In the genomic region with DNA sequence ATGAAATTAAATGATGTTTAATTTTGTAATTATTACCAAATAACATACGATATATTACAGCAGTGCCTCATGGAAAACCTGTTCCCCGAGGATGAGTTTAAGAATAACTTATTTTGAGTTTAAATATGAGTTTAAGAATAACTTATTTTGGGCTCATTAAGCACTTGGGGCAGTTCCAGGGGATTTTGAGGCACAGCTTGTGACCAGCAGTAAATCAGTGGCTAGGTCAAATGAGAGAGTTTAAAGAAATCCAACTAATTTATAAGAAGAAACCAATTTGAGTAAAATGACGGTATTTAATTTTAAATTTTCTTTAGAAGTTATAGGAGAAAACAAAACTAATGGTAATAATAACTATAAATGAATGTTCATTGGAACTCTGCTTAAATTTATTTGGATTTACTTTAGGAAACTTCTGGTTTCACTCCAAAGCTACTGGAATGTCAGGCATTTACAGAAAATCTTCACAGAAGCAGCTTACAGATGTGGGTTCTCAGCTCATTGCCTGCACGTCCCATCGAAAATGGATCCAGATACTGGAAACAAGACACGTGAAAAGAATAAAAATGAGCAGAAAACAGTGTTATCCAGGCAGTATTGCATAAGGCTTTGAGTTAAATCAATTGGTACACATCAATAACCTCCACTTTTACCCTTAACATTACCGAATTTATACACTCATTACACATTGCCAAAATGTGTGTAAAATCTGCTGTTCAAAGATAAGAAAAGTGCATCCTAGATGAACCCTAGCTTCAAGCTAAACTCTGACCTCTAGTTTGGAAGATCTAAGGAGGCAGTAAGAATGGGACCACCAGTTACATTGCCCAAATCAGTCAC, we compare ENCODE assay signal across 17 cellular contexts.
DNase-seq lines count a peak whose midpoint lies in the region; FAIRE-seq and TF ChIP-seq lines count a peak whose summit lies in the region.
"Had no signal": no experiment of that assay in that cellular context is flagged by ENCODE, and none has a peak within 500 bp of the region (broad histone marks: within the 10 kb centered on the region; RNA-seq: fewer than 3 reads in every experiment).

No MANE protein-coding gene starts in this region.

- peak; percentile 49 for DNase-seq in AG04449 (ENCODE audit: low read depth, low spot score)
- DNase-seq in HTR-8/SVneo (ENCODE audit: insufficient read length, low spot score), result no peak
- peak; percentile 76 for DNase-seq in epithelial cell of proximal tubule (ENCODE audit: low read depth)
- no peak for DNase-seq in mesenchymal stem cell
- no peak for DNase-seq in HEK293T (ENCODE audit: extremely low spot score)
- no peak for DNase-seq in NCI-H2227 (lab: John Stamatoyannopoulos, UW; ENCODE audit: unreplicated experiment)
- DNase-seq in NCI-H2196 treated with DMSO at 0.1 percent for 48 hours (lab: John Stamatoyannopoulos, UW; ENCODE audit: unreplicated experiment), result no peak
- DNase-seq in T-helper 2 cell, result no peak
- DNase-seq: activated CD4-positive, alpha-beta T cell treated with anti-CD3 and anti-CD28 coated beads, Interleukin-2, amount 10 ng/mL, durations not matched to agents 24 days and 14 days; activated CD8-positive, alpha-beta memory T cell treated with anti-CD3 and anti-CD28 coated beads, Interleukin-2, amount 50 U/mL, for 48 hours; H7; lower lobe of right lung; natural killer cell; NCI-H187 treated with DMSO at 0.1 percent for 48 hours had no signal

- H3K79me1 ChIP-seq in mesenchymal stem cell (replicated peaks; ENCODE audit: low read length, poor library complexity, severe bottlenecking), result no peaks in the 10 kb centered on the region

- no peak overlapping the region for H2BK5ac ChIP-seq in mesenchymal stem cell (ENCODE audit: low read depth, low read length, poor library complexity, severe bottlenecking)

- no peak overlapping the region for H2BK12ac ChIP-seq in mesenchymal stem cell (ENCODE audit: low read length in 2 of 2)

- 77% methylated on average over 6 of the region's 7 CpGs for WGBS in mesenchymal stem cell

- no peak overlapping the region for H2BK15ac ChIP-seq in mesenchymal stem cell (ENCODE audit: low read depth, poor library complexity, severe bottlenecking)

- CTCF ChIA-PET in AG04449 (lab: Yijun Ruan, JAX) (interaction anchor here (1.3 to 2.1 kb wide), 2 partner anchors 10 to 784 kb away, joined by 5 to 9 read pairs; a partner anchor contains a TSS), HEK293T (lab: Yijun Ruan, JAX) (no interaction called here)

- H3K27me3 ChIP-seq in mesenchymal stem cell (ENCODE audit: control insufficient read depth in 1 of 2, insufficient read depth in 1 of 2, low read length in 2 of 2), result no peaks in the 10 kb centered on the region

- H3K9ac ChIP-seq in mesenchymal stem cell (ENCODE audit: low read length), result peak overlapping the region; percentile 19

- H4K91ac ChIP-seq in mesenchymal stem cell (ENCODE audit: low read length), result no peak overlapping the region

- H2AK5ac ChIP-seq in mesenchymal stem cell (ENCODE audit: low read length, severe bottlenecking), result peak overlapping the region; percentile 98

- H3K4me2 ChIP-seq in mesenchymal stem cell (ENCODE audit: low read length, poor library complexity, severe bottlenecking), result no peak overlapping the region
- H3K4me2 ChIP-seq: A549 had no signal

- FAIRE-seq in HTR-8/SVneo (lab: Jason Lieb, UNC), result peak; percentile 28
- FAIRE-seq: A549 had no signal

- no peak overlapping the region for H3K4me3 ChIP-seq in AG04449 (ENCODE audit: low read depth, low read length)
- no peak overlapping the region for H3K4me3 ChIP-seq in epithelial cell of proximal tubule (ENCODE audit: low read depth, low read length)
- peak overlapping the region in 1 of 2 experiments; percentile 1 for H3K4me3 ChIP-seq in mesenchymal stem cell (ENCODE audit: insufficient read depth in 1 of 2, low read depth in 1 of 2, low read length in 2 of 2)
- H3K4me3 ChIP-seq: A549, lower lobe of right lung, prostate gland, thoracic aorta had no signal

- H3K14ac ChIP-seq in mesenchymal stem cell (ENCODE audit: low read length in 2 of 2), result no peak overlapping the region

- H2AFZ ChIP-seq in mesenchymal stem cell (ENCODE audit: low read depth, low read length), result no peak overlapping the region

- TF ChIP-seq CTCF in AG04449 (IDR thresholded peaks at IDR 0.05; ENCODE audit: insufficient read depth, low read length, missing control alignments) (no peak), epithelial cell of proximal tubule (conservative IDR thresholded peaks at IDR 0.05; ENCODE audit: low read depth, low read length) (no peak)

- POLR2A ChIA-PET in AG04449 (lab: Yijun Ruan, JAX) (no interaction called here), HEK293T (lab: Yijun Ruan, JAX) (no interaction called here)

- H3K36me3 ChIP-seq in mesenchymal stem cell (ENCODE audit: control insufficient read depth in 1 of 2, insufficient read depth in 2 of 2, low read depth in 1 of 2, low read length in 2 of 2), result no peaks in the 10 kb centered on the region
- H3K36me3 ChIP-seq: lower lobe of right lung, prostate gland, thoracic aorta had no signal

- H3K4ac ChIP-seq in mesenchymal stem cell (ENCODE audit: low read depth in 1 of 2, low read length in 2 of 2), result peak overlapping the region in 1 of 2 experiments; percentile 49

- H2BK120ac ChIP-seq in mesenchymal stem cell (ENCODE audit: low read depth, low read length), result no peak overlapping the region

- no peaks in the 10 kb centered on the region for H3K9me3 ChIP-seq in mesenchymal stem cell (ENCODE audit: control insufficient read depth, low read length)
- H3K9me3 ChIP-seq: A549, lower lobe of right lung, prostate gland, thoracic aorta had no signal

- no peak overlapping the region for H4K8ac ChIP-seq in mesenchymal stem cell (ENCODE audit: low read length)

- H3K4me1 ChIP-seq in mesenchymal stem cell (ENCODE audit: control insufficient read depth, insufficient read depth, low read depth, low read length), result peaks cover 4% of the 10 kb centered on the region
- H3K4me1 ChIP-seq: A549, lower lobe of right lung had no signal

- H3K27ac ChIP-seq in mesenchymal stem cell (ENCODE audit: low read length, poor library complexity, severe bottlenecking), result peak overlapping the region; percentile 3
- H3K27ac ChIP-seq: A549, lower lobe of right lung, prostate gland, thoracic aorta had no signal

- no peak overlapping the region for H3K23ac ChIP-seq in mesenchymal stem cell (ENCODE audit: low read length in 2 of 2)

- no peak overlapping the region for H3K18ac ChIP-seq in mesenchymal stem cell (ENCODE audit: low read depth in 1 of 2, low read length in 2 of 2)

TF ChIP-seq in HEK293T, 16 proteins besides CTCF, POLR2A, EP300 and RAD21:
- TF ChIP-seq FOXA1 (IDR thresholded peaks at IDR 0.05), result no peak
- no peak for TF ChIP-seq ARNT (IDR thresholded peaks at IDR 0.05)
- no peak for TF ChIP-seq CTBP1 (IDR thresholded peaks at IDR 0.05; ENCODE audit: borderline replicate concordance)
- no peak for TF ChIP-seq SP1 (IDR thresholded peaks at IDR 0.05)
- TF ChIP-seq FOXM1 (IDR thresholded peaks at IDR 0.05; ENCODE audit: borderline replicate concordance), result no peak
- no peak for TF ChIP-seq ELF4 (IDR thresholded peaks at IDR 0.05)

Comparison
In these comparisons a context has a peak if more than half of its experiments do, and no peak if none do; other contexts are left out.
1. DNase-seq: peak in AG04449 (single experiment) and epithelial cell of proximal tubule (single experiment); none in HTR-8/SVneo (single experiment), mesenchymal stem cell (single experiment), HEK293T (single experiment), NCI-H2227 (single experiment), NCI-H2196 treated with DMSO at 0.1 percent for 48 hours (single experiment) and T-helper 2 cell (0 of 5).